ENCODE assay signal across 21 cellular contexts in the genomic region with DNA sequence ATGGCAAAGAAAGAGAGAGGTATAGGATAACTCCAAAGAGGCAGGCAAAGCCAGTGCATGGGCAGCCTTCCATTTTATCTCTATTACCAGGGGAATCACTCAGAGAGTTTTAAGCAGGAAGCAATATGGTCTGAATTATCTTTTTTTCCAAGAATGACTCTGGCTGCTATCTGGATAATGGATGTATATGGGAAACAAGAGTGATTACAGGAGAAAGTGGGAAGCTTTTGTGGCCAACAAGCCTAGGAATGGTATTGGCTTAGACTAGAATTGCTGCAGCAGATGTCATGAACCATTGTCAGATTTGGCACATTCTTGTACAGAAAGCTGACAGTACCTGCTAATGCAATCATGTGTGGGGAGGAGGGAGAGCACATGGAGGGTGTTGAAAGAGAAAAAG.
DNase-seq lines count a peak whose midpoint lies in the region; ATAC-seq, FAIRE-seq and TF ChIP-seq lines count a peak whose summit lies in the region.
"Had no signal": no experiment of that assay in that cellular context is flagged by ENCODE, and none has a peak within 500 bp of the region (broad histone marks: within the 10 kb centered on the region; RNA-seq: fewer than 3 reads in every experiment).

No MANE protein-coding gene starts in this region.

- no peak overlapping the region for H2AFZ ChIP-seq in HepG2 (ENCODE audit: low read length)

- no peaks in the 10 kb centered on the region for H3K27me3 ChIP-seq in HepG2 (ENCODE audit: control insufficient read depth in 1 of 2, insufficient read depth in 2 of 2, low read length in 2 of 2)
- no peaks in the 10 kb centered on the region for H3K27me3 ChIP-seq in right lobe of liver

- no TSS peak for BruUV-seq in HepG2 (replicated peaks; lab: Mats Ljungman, UMichigan)

- H3K9ac ChIP-seq in HepG2 (ENCODE audit: insufficient read depth, low read depth, low read length): no peak overlapping the region

- FAIRE-seq in HepG2 (lab: Jason Lieb, UNC): no peak
- FAIRE-seq: A204.1, D721Med, H1, K562 had no signal

- no peaks in the 10 kb centered on the region for H4K20me1 ChIP-seq in HepG2 (ENCODE audit: insufficient read depth, low read length)

- POLR2A ChIA-PET in HepG2 (lab: Yijun Ruan, JAX): no interaction called here

- H3K4me3 ChIP-seq in HepG2 (replicated peaks in 1 of 3; ENCODE audit: insufficient read depth in 1 of 3, low read depth in 2 of 3, low read length in 3 of 3): no peak overlapping the region
- no peak overlapping the region for H3K4me3 ChIP-seq in right lobe of liver
- H3K4me3 ChIP-seq in fibroblast of mammary gland (ENCODE audit: control insufficient read depth, low read depth, low read length): no peak overlapping the region
- H3K4me3 ChIP-seq: K562 had no signal

- no peaks in the 10 kb centered on the region for H3K79me2 ChIP-seq in HepG2 (ENCODE audit: insufficient read depth, low read length)

- H3K36me3 ChIP-seq in HepG2 (replicated peaks in 1 of 2; ENCODE audit: control insufficient read depth in 1 of 2, insufficient read depth in 2 of 2, low read length in 2 of 2) (no peaks in the 10 kb centered on the region), right lobe of liver (no peaks in the 10 kb centered on the region)

- in situ Hi-C loops in HepG2 (cut with HindIII; ENCODE audit: extremely low pct_ligation_motif_present, low pct_unique_long_range_greater_than_20kb): no loop called here

- no peak for TF ChIP-seq POLR2A in HepG2 (IDR thresholded peaks at IDR 0.05; ENCODE audit: insufficient read depth in 1 of 2, low read depth in 2 of 2, low read length in 2 of 2)
- TF ChIP-seq POLR2A in right lobe of liver (IDR thresholded peaks at IDR 0.05): no peak

- H3K27ac ChIP-seq in HepG2 (ENCODE audit: extremely low read length, insufficient read depth, low read length) (no peak overlapping the region), right lobe of liver (no peak overlapping the region)

- TF ChIP-seq EP300 in HepG2 (IDR thresholded peaks at IDR 0.05; ENCODE audit: low read depth in 2 of 2, low read length in 2 of 2) (no peak), HepG2 (CRISPR knock-in tag; IDR thresholded peaks at IDR 0.05; ENCODE audit: borderline replicate concordance) (no peak)

- H3K9me3 ChIP-seq in HepG2 (ENCODE audit: low read length): no peaks in the 10 kb centered on the region
- H3K9me3 ChIP-seq in right lobe of liver: no peaks in the 10 kb centered on the region

- DNase-seq in HepG2 (ENCODE audit: low spot score): no peak
- no peak for DNase-seq in right lobe of liver
- peak; percentile 19 for DNase-seq in NCI-H446 treated with DMSO at 0.1 percent for 48 hours (lab: John Stamatoyannopoulos, UW)
- peak; percentile 53 for DNase-seq in fibroblast of mammary gland (ENCODE audit: low read depth)
- no peak for DNase-seq in GDM1 (lab: John Stamatoyannopoulos, UW)
- no peak for DNase-seq in kidney glomerular epithelial cell (lab: John Stamatoyannopoulos, UW)
- DNase-seq: MM.1S, NCI-H1048, NCI-H1417 treated with DMSO at 0.1 percent for 48 hours, NCI-H187, NCI-H510A treated with DMSO at 0.1 percent for 48 hours, NCI-H748 treated with DMSO at 0.1 percent for 48 hours, SIG-M5, T-helper 1 cell had no signal

- no peak overlapping the region for H3K4me2 ChIP-seq in HepG2 (ENCODE audit: low read depth, low read length)

- no peak for TF ChIP-seq RAD21 in HepG2 (CRISPR knock-in tag; IDR thresholded peaks at IDR 0.05)

- TF ChIP-seq CTCF in HepG2 (CRISPR knock-in tag; IDR thresholded peaks at IDR 0.05) (no peak), right lobe of liver (IDR thresholded peaks at IDR 0.05) (no peak), fibroblast of mammary gland (conservative IDR thresholded peaks at IDR 0.05; ENCODE audit: control insufficient read depth, insufficient read depth, low read depth, low read length) (no peak)

- intact Hi-C loops in HepG2 (cut with micrococcal nuclease; ENCODE audit: unreplicated experiment) (no loop called here), right lobe of liver (cut with DNase I) (no loop called here)

- H3K4me1 ChIP-seq in HepG2 (ENCODE audit: insufficient read depth, low read length): no peaks in the 10 kb centered on the region
- H3K4me1 ChIP-seq in right lobe of liver: no peaks in the 10 kb centered on the region

- CTCF ChIA-PET in HepG2 (lab: Yijun Ruan, JAX; ENCODE audit: low intra/inter-chr PET ratio, low total read pairs): no interaction called here

- ATAC-seq in HepG2 (no peak), right lobe of liver (no peak), HG03039 (IDR thresholded peaks at IDR 0.05; ENCODE audit: unreplicated experiment) (no peak)
- ATAC-seq: HCT116, K562, Panc1 had no signal

TF ChIP-seq in HepG2, 621 proteins besides CTCF, POLR2A, EP300 and RAD21:
- no peak for TF ChIP-seq ZSCAN20 (CRISPR knock-in tag; IDR thresholded peaks at IDR 0.05; ENCODE audit: borderline replicate concordance)
- 0 out of 2 replicates have a peak, but pooled peaks have one; percentile 25 for TF ChIP-seq ZNF263 (CRISPR knock-in tag; IDR thresholded peaks at IDR 0.05)

Comparison
In these comparisons a context has a peak if more than half of its experiments do, and no peak if none do; other contexts are left out.
1. DNase-seq: peak in NCI-H446 treated with DMSO at 0.1 percent for 48 hours (single experiment) and fibroblast of mammary gland (single experiment); none in HepG2 (single experiment), right lobe of liver (0 of 3), GDM1 (single experiment) and kidney glomerular epithelial cell (single experiment).